ENCODE assay signal across 2 cellular contexts in the genomic region with DNA sequence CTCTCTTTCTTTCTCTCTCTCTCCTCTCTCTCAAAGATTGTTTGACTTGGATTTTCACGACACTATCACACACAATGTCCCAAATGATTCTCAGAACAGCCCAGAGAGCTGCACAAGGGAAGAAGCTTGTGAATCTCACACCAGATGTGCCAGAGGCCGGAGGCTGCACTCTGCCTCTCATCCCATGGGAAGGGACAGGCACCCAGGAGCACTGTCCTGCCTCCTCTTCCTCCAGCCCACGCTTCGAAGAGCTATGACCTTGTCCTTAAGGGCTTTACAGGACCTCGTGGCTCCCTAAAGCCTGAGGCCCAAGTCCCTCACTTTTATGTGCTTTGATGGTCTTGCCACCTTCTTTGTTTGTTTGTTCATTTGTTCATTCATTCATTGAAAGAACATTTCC.
TF ChIP-seq lines count a peak whose summit lies in the region.

No MANE protein-coding gene starts in this region.

TF ChIP-seq in GM23338, 12 proteins besides CTCF, POLR2A, EP300 and RAD21 (continues in another document):
- TF ChIP-seq STAT1 (IDR thresholded peaks at IDR 0.05; ENCODE audit: unreplicated experiment) (no peak), NANOG (IDR thresholded peaks at IDR 0.05; ENCODE audit: borderline replicate concordance) (no peak), CREB1 (CRISPR knock-in tag; IDR thresholded peaks at IDR 0.05; ENCODE audit: low read depth) (no peak), POLR2AphosphoS5 (IDR thresholded peaks at IDR 0.05; ENCODE audit: low read depth) (no peak), EZH2 (IDR thresholded peaks at IDR 0.05; ENCODE audit: low read depth, unreplicated experiment) (no peak), EZH2phosphoT487 (IDR thresholded peaks at IDR 0.05; ENCODE audit: unreplicated experiment) (no peak), ZNF114 (CRISPR knock-in tag; IDR thresholded peaks at IDR 0.05) (no peak)
- TF ChIP-seq, protein P1, sequence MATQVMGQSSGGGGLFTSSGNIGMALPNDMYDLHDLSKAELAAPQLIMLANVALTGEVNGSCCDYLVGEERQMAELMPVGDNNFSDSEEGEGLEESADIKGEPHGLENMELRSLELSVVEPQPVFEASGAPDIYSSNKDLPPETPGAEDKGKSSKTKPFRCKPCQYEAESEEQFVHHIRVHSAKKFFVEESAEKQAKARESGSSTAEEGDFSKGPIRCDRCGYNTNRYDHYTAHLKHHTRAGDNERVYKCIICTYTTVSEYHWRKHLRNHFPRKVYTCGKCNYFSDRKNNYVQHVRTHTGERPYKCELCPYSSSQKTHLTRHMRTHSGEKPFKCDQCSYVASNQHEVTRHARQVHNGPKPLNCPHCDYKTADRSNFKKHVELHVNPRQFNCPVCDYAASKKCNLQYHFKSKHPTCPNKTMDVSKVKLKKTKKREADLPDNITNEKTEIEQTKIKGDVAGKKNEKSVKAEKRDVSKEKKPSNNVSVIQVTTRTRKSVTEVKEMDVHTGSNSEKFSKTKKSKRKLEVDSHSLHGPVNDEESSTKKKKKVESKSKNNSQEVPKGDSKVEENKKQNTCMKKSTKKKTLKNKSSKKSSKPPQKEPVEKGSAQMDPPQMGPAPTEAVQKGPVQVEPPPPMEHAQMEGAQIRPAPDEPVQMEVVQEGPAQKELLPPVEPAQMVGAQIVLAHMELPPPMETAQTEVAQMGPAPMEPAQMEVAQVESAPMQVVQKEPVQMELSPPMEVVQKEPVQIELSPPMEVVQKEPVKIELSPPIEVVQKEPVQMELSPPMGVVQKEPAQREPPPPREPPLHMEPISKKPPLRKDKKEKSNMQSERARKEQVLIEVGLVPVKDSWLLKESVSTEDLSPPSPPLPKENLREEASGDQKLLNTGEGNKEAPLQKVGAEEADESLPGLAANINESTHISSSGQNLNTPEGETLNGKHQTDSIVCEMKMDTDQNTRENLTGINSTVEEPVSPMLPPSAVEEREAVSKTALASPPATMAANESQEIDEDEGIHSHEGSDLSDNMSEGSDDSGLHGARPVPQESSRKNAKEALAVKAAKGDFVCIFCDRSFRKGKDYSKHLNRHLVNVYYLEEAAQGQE (IDR thresholded peaks at IDR 0.05; ENCODE audit: unreplicated experiment) = no peak
- TF ChIP-seq, protein P2, sequence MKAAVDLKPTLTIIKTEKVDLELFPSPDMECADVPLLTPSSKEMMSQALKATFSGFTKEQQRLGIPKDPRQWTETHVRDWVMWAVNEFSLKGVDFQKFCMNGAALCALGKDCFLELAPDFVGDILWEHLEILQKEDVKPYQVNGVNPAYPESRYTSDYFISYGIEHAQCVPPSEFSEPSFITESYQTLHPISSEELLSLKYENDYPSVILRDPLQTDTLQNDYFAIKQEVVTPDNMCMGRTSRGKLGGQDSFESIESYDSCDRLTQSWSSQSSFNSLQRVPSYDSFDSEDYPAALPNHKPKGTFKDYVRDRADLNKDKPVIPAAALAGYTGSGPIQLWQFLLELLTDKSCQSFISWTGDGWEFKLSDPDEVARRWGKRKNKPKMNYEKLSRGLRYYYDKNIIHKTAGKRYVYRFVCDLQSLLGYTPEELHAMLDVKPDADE (IDR thresholded peaks at IDR 0.05) = no peak
- TF ChIP-seq, protein P3, sequence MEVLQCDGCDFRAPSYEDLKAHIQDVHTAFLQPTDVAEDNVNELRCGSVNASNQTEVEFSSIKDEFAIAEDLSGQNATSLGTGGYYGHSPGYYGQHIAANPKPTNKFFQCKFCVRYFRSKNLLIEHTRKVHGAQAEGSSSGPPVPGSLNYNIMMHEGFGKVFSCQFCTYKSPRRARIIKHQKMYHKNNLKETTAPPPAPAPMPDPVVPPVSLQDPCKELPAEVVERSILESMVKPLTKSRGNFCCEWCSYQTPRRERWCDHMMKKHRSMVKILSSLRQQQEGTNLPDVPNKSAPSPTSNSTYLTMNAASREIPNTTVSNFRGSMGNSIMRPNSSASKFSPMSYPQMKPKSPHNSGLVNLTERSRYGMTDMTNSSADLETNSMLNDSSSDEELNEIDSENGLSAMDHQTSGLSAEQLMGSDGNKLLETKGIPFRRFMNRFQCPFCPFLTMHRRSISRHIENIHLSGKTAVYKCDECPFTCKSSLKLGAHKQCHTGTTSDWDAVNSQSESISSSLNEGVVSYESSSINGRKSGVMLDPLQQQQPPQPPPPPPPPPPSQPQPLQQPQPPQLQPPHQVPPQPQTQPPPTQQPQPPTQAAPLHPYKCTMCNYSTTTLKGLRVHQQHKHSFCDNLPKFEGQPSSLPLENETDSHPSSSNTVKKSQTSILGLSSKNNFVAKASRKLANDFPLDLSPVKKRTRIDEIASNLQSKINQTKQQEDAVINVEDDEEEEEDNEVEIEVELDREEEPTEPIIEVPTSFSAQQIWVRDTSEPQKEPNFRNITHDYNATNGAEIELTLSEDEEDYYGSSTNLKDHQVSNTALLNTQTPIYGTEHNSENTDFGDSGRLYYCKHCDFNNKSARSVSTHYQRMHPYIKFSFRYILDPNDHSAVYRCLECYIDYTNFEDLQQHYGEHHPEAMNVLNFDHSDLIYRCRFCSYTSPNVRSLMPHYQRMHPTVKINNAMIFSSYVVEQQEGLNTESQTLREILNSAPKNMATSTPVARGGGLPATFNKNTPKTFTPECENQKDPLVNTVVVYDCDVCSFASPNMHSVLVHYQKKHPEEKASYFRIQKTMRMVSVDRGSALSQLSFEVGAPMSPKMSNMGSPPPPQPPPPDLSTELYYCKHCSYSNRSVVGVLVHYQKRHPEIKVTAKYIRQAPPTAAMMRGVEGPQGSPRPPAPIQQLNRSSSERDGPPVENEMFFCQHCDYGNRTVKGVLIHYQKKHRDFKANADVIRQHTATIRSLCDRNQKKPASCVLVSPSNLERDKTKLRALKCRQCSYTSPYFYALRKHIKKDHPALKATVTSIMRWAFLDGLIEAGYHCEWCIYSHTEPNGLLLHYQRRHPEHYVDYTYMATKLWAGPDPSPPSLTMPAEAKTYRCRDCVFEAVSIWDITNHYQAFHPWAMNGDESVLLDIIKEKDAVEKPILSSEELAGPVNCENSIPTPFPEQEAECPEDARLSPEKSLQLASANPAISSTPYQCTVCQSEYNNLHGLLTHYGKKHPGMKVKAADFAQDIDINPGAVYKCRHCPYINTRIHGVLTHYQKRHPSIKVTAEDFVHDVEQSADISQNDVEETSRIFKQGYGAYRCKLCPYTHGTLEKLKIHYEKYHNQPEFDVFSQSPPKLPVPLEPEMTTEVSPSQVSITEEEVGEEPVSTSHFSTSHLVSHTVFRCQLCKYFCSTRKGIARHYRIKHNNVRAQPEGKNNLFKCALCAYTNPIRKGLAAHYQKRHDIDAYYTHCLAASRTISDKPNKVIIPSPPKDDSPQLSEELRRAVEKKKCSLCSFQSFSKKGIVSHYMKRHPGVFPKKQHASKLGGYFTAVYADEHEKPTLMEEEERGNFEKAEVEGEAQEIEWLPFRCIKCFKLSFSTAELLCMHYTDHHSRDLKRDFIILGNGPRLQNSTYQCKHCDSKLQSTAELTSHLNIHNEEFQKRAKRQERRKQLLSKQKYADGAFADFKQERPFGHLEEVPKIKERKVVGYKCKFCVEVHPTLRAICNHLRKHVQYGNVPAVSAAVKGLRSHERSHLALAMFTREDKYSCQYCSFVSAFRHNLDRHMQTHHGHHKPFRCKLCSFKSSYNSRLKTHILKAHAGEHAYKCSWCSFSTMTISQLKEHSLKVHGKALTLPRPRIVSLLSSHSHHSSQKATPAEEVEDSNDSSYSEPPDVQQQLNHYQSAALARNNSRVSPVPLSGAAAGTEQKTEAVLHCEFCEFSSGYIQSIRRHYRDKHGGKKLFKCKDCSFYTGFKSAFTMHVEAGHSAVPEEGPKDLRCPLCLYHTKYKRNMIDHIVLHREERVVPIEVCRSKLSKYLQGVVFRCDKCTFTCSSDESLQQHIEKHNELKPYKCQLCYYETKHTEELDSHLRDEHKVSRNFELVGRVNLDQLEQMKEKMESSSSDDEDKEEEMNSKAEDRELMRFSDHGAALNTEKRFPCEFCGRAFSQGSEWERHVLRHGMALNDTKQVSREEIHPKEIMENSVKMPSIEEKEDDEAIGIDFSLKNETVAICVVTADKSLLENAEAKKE (CRISPR knock-in tag; IDR thresholded peaks at IDR 0.05) = no peak

TF ChIP-seq in H1, 55 proteins besides CTCF, POLR2A, EP300 and RAD21:
- TF ChIP-seq TAF7 (optimal IDR thresholded peaks at IDR 0.05; ENCODE audit: borderline replicate concordance, low read depth, low read length) (no peak), NANOG (IDR thresholded peaks at IDR 0.05; ENCODE audit: insufficient read depth, low read depth, low read length, poor library complexity, severe bottlenecking) (no peak)
- TF ChIP-seq, protein P4, sequence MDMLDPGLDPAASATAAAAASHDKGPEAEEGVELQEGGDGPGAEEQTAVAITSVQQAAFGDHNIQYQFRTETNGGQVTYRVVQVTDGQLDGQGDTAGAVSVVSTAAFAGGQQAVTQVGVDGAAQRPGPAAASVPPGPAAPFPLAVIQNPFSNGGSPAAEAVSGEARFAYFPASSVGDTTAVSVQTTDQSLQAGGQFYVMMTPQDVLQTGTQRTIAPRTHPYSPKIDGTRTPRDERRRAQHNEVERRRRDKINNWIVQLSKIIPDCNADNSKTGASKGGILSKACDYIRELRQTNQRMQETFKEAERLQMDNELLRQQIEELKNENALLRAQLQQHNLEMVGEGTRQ (IDR thresholded peaks at IDR 0.05; ENCODE audit: low read length) = no peak
